8 cellular contexts compared by ENCODE assay signal in genomic region chr6:56541736-56542366, GRCh38.
DNase-seq lines count a peak whose midpoint lies in the region; ATAC-seq and TF ChIP-seq lines count a peak whose summit lies in the region.

No MANE protein-coding gene starts in this region.

- peak overlapping the region; percentile 68 for H3K4me3 ChIP-seq in AG04450 (ENCODE audit: low read depth, low read length)
- H3K4me3 ChIP-seq in colonic mucosa: peak overlapping the region; percentile 36
- peak overlapping the region; percentile 72 to 81 for H3K4me3 ChIP-seq in muscle layer of duodenum (ENCODE audit: low read depth in 1 of 2, low read length in 2 of 2)

- H3K27ac ChIP-seq in AG04450 (ENCODE audit: low read depth, low read length): peak overlapping the region; percentile 54
- peak overlapping the region; percentile 82 for H3K27ac ChIP-seq in colonic mucosa
- H3K27ac ChIP-seq in muscle layer of duodenum (ENCODE audit: low read length): peak overlapping the region; percentile 96

- H3K4me1 ChIP-seq in colonic mucosa (no peaks in the 10 kb centered on the region), muscle layer of duodenum (ENCODE audit: control insufficient read depth in 1 of 2, insufficient read depth in 2 of 2, low read length in 2 of 2) (peaks cover 10 to 25% of the 10 kb centered on the region in 2 donors)

- no peak for ATAC-seq in GM18517 (IDR thresholded peaks at IDR 0.05; ENCODE audit: unreplicated experiment)
- ATAC-seq in HG02884 (IDR thresholded peaks at IDR 0.05; ENCODE audit: unreplicated experiment): no peak

- H3K36me3 ChIP-seq in colonic mucosa (no peaks in the 10 kb centered on the region), muscle layer of duodenum (ENCODE audit: control insufficient read depth in 1 of 2, insufficient read depth in 2 of 2, low read length in 2 of 2) (no peaks in the 10 kb centered on the region)

- DNase-seq in AG04450 (ENCODE audit: low read depth, low spot score) (no peak), KG1 (lab: John Stamatoyannopoulos, UW) (peak; percentile 38), colonic mucosa (no peak), GM19238 (ENCODE audit: insufficient read length, low spot score) (no peak), posterior cingulate gyrus (no peak)

- TF ChIP-seq CTCF in AG04450 (IDR thresholded peaks at IDR 0.05; ENCODE audit: low read depth, low read length) (no peak), colonic mucosa (IDR thresholded peaks at IDR 0.05) (no peak)

- peak overlapping the region in 1 of 2 donors; percentile 84 for H3K9ac ChIP-seq in colonic mucosa (ENCODE audit: low read depth in 2 of 2, low read length in 2 of 2)

- H3K27me3 ChIP-seq in AG04450 (ENCODE audit: control insufficient read depth, insufficient read depth, low read length) (no peaks in the 10 kb centered on the region), colonic mucosa (no peaks in the 10 kb centered on the region), muscle layer of duodenum (ENCODE audit: low read depth, low read length) (no peaks in the 10 kb centered on the region)

- CTCF ChIA-PET in AG04450 (lab: Charles Lee): interaction anchor here (0.5 to 2.0 kb wide), 19 partner anchors 10 to 361 kb away, joined by 3 to 23 read pairs (median 6); no protein-coding TSS in a partner anchor

- POLR2A ChIA-PET in AG04450 (lab: Yijun Ruan, JAX): interaction anchor here (1.1 to 2.1 kb wide), 6 partner anchors 12 to 172 kb away, joined by 3 to 17 read pairs (median 8); no protein-coding TSS in a partner anchor

- H3K9me3 ChIP-seq in AG04450 (ENCODE audit: control insufficient read depth, insufficient read depth, low read length) (no peaks in the 10 kb centered on the region), colonic mucosa (no peaks in the 10 kb centered on the region), muscle layer of duodenum (ENCODE audit: control insufficient read depth in 1 of 2, low read length in 2 of 2) (no peaks in the 10 kb centered on the region)

- intact Hi-C loops in colonic mucosa (cut with DNase I): no loop called here
- intact Hi-C loops in posterior cingulate gyrus (cut with DNase I): loop anchor here (10.0 kb wide), 1 partner anchor 47 kb away; no protein-coding TSS in a partner anchor
